Comparison of ENCODE assay signal across 2 cellular contexts in the genomic region with DNA sequence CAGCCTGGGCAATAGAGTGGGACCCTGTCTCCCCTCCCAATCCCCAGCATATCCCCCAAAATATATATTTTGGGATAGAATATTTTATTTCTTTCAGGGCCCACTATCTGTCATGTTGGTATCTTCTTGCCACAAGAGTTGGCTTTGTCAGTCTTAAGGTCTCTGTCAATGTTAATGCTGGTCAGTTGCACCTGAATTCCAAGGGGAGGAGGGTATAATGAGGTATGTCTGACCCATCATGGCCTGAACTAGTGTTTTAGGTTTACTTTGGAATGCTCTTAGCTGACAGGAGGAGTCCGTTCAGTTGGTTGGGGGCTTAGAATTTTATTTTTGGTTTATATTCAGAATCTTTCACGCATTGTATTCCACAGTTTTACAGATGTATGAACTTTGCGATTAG.
TF ChIP-seq lines count a peak whose summit lies in the region.

No MANE protein-coding gene starts in this region.

TF ChIP-seq in GM23338, 12 proteins besides CTCF, POLR2A, EP300 and RAD21:
- no peak for TF ChIP-seq EZH2phosphoT487 (IDR thresholded peaks at IDR 0.05; ENCODE audit: unreplicated experiment)
- TF ChIP-seq ZNF331 (CRISPR knock-in tag; IDR thresholded peaks at IDR 0.05; ENCODE audit: low read depth): no peak
- no peak for TF ChIP-seq POLR2AphosphoS5 (IDR thresholded peaks at IDR 0.05; ENCODE audit: low read depth)
- TF ChIP-seq, protein P1, sequence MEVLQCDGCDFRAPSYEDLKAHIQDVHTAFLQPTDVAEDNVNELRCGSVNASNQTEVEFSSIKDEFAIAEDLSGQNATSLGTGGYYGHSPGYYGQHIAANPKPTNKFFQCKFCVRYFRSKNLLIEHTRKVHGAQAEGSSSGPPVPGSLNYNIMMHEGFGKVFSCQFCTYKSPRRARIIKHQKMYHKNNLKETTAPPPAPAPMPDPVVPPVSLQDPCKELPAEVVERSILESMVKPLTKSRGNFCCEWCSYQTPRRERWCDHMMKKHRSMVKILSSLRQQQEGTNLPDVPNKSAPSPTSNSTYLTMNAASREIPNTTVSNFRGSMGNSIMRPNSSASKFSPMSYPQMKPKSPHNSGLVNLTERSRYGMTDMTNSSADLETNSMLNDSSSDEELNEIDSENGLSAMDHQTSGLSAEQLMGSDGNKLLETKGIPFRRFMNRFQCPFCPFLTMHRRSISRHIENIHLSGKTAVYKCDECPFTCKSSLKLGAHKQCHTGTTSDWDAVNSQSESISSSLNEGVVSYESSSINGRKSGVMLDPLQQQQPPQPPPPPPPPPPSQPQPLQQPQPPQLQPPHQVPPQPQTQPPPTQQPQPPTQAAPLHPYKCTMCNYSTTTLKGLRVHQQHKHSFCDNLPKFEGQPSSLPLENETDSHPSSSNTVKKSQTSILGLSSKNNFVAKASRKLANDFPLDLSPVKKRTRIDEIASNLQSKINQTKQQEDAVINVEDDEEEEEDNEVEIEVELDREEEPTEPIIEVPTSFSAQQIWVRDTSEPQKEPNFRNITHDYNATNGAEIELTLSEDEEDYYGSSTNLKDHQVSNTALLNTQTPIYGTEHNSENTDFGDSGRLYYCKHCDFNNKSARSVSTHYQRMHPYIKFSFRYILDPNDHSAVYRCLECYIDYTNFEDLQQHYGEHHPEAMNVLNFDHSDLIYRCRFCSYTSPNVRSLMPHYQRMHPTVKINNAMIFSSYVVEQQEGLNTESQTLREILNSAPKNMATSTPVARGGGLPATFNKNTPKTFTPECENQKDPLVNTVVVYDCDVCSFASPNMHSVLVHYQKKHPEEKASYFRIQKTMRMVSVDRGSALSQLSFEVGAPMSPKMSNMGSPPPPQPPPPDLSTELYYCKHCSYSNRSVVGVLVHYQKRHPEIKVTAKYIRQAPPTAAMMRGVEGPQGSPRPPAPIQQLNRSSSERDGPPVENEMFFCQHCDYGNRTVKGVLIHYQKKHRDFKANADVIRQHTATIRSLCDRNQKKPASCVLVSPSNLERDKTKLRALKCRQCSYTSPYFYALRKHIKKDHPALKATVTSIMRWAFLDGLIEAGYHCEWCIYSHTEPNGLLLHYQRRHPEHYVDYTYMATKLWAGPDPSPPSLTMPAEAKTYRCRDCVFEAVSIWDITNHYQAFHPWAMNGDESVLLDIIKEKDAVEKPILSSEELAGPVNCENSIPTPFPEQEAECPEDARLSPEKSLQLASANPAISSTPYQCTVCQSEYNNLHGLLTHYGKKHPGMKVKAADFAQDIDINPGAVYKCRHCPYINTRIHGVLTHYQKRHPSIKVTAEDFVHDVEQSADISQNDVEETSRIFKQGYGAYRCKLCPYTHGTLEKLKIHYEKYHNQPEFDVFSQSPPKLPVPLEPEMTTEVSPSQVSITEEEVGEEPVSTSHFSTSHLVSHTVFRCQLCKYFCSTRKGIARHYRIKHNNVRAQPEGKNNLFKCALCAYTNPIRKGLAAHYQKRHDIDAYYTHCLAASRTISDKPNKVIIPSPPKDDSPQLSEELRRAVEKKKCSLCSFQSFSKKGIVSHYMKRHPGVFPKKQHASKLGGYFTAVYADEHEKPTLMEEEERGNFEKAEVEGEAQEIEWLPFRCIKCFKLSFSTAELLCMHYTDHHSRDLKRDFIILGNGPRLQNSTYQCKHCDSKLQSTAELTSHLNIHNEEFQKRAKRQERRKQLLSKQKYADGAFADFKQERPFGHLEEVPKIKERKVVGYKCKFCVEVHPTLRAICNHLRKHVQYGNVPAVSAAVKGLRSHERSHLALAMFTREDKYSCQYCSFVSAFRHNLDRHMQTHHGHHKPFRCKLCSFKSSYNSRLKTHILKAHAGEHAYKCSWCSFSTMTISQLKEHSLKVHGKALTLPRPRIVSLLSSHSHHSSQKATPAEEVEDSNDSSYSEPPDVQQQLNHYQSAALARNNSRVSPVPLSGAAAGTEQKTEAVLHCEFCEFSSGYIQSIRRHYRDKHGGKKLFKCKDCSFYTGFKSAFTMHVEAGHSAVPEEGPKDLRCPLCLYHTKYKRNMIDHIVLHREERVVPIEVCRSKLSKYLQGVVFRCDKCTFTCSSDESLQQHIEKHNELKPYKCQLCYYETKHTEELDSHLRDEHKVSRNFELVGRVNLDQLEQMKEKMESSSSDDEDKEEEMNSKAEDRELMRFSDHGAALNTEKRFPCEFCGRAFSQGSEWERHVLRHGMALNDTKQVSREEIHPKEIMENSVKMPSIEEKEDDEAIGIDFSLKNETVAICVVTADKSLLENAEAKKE (CRISPR knock-in tag; IDR thresholded peaks at IDR 0.05): no peak
- no peak for TF ChIP-seq JUNB (IDR thresholded peaks at IDR 0.05; ENCODE audit: unreplicated experiment)
- no peak for TF ChIP-seq EZH2 (IDR thresholded peaks at IDR 0.05; ENCODE audit: low read depth, unreplicated experiment)
- no peak for TF ChIP-seq ZNF114 (CRISPR knock-in tag; IDR thresholded peaks at IDR 0.05)
- TF ChIP-seq CREB1 (CRISPR knock-in tag; IDR thresholded peaks at IDR 0.05; ENCODE audit: low read depth): no peak
- no peak for TF ChIP-seq NANOG (IDR thresholded peaks at IDR 0.05; ENCODE audit: borderline replicate concordance)
- TF ChIP-seq, protein P2, sequence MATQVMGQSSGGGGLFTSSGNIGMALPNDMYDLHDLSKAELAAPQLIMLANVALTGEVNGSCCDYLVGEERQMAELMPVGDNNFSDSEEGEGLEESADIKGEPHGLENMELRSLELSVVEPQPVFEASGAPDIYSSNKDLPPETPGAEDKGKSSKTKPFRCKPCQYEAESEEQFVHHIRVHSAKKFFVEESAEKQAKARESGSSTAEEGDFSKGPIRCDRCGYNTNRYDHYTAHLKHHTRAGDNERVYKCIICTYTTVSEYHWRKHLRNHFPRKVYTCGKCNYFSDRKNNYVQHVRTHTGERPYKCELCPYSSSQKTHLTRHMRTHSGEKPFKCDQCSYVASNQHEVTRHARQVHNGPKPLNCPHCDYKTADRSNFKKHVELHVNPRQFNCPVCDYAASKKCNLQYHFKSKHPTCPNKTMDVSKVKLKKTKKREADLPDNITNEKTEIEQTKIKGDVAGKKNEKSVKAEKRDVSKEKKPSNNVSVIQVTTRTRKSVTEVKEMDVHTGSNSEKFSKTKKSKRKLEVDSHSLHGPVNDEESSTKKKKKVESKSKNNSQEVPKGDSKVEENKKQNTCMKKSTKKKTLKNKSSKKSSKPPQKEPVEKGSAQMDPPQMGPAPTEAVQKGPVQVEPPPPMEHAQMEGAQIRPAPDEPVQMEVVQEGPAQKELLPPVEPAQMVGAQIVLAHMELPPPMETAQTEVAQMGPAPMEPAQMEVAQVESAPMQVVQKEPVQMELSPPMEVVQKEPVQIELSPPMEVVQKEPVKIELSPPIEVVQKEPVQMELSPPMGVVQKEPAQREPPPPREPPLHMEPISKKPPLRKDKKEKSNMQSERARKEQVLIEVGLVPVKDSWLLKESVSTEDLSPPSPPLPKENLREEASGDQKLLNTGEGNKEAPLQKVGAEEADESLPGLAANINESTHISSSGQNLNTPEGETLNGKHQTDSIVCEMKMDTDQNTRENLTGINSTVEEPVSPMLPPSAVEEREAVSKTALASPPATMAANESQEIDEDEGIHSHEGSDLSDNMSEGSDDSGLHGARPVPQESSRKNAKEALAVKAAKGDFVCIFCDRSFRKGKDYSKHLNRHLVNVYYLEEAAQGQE (IDR thresholded peaks at IDR 0.05; ENCODE audit: unreplicated experiment): no peak
- TF ChIP-seq STAT1 (IDR thresholded peaks at IDR 0.05; ENCODE audit: unreplicated experiment): no peak

TF ChIP-seq in H1, 55 proteins besides CTCF, POLR2A, EP300 and RAD21:
- TF ChIP-seq, protein P3, sequence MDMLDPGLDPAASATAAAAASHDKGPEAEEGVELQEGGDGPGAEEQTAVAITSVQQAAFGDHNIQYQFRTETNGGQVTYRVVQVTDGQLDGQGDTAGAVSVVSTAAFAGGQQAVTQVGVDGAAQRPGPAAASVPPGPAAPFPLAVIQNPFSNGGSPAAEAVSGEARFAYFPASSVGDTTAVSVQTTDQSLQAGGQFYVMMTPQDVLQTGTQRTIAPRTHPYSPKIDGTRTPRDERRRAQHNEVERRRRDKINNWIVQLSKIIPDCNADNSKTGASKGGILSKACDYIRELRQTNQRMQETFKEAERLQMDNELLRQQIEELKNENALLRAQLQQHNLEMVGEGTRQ (IDR thresholded peaks at IDR 0.05; ENCODE audit: low read length): no peak
- TF ChIP-seq HDAC2 (IDR thresholded peaks at IDR 0.05; ENCODE audit: borderline replicate concordance in 1 of 2, low read depth in 2 of 2, low read length in 2 of 2) (no peak), BCL11A (IDR thresholded peaks at IDR 0.05; ENCODE audit: low read depth in 2 of 2, low read length in 2 of 2) (no peak), TEAD4 (IDR thresholded peaks at IDR 0.05; ENCODE audit: low read depth, low read length) (peak; percentile 56; the same call in 1 of the 2 replicates), SP1 (IDR thresholded peaks at IDR 0.05; ENCODE audit: low read depth, low read length) (no peak), ASH2L (IDR thresholded peaks at IDR 0.05; ENCODE audit: low read length) (no peak)
- TF ChIP-seq, protein P4, sequence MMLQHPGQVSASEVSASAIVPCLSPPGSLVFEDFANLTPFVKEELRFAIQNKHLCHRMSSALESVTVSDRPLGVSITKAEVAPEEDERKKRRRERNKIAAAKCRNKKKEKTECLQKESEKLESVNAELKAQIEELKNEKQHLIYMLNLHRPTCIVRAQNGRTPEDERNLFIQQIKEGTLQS (IDR thresholded peaks at IDR 0.05; ENCODE audit: insufficient read depth, low read depth, low read length): no peak
